17 cellular contexts compared by ENCODE assay signal in genomic region chr6:41344865-41345264, GRCh38. TPM values are rescaled to one million over a fixed set of nuclear protein-coding genes. Genes with fewer than 3 reads are reported as not detected.
DNase-seq lines count a peak whose midpoint lies in the region; ATAC-seq and TF ChIP-seq lines count a peak whose summit lies in the region.
"Had no signal": no experiment of that assay in that cellular context is flagged by ENCODE, and none has a peak within 500 bp of the region (broad histone marks: within the 10 kb centered on the region; RNA-seq: fewer than 3 reads in every experiment).

No MANE protein-coding gene starts in this region.

- CTCF ChIA-PET in activated CD4-positive, alpha-beta T cell treated with anti-CD3 and anti-CD28 coated beads for 36 hours (lab: Charles Lee): interaction anchor here (0.6 to 1.2 kb wide), 7 partner anchors 12 to 756 kb away, joined by 3 to 4 read pairs (median 3); no protein-coding TSS in a partner anchor

- ATAC-seq in activated CD4-positive, alpha-beta T cell treated with anti-CD3 and anti-CD28 coated beads for 36 hours: peak; percentile 96
- ATAC-seq in GM21390 (IDR thresholded peaks at IDR 0.05; ENCODE audit: unreplicated experiment) (peak; percentile 45), HG03135 (IDR thresholded peaks at IDR 0.05; ENCODE audit: unreplicated experiment) (no peak)
- peak; percentile 83 to 97 for ATAC-seq in natural killer cell treated with Interleukin-12 subunit alpha and Interleukin-12 subunit beta and Interleukin-15 and Interleukin-18, amount 100 ng/mL, for 72 hours
- ATAC-seq: HepG2, upper lobe of right lung had no signal

- TF ChIP-seq POLR2A in erythroblast (IDR thresholded peaks at IDR 0.05; ENCODE audit: low read length): no peak

- POLR2A ChIA-PET in activated CD4-positive, alpha-beta T cell treated with anti-CD3 and anti-CD28 coated beads for 36 hours (lab: Charles Lee): interaction anchor here (0.7 kb wide), 1 partner anchor 11 kb away, joined by 4 read pairs; no protein-coding TSS in a partner anchor

- peak; percentile 35 for DNase-seq in activated CD4-positive, alpha-beta T cell treated with anti-CD3 and anti-CD28 coated beads for 36 hours
- DNase-seq in activated CD4-positive, alpha-beta T cell treated with anti-CD3 and anti-CD28 coated beads, Interleukin-2, amount 50 U/mL, for 1 hour: no peak
- DNase-seq in activated T-cell treated with anti-CD3 and anti-CD28 coated beads, Interleukin-2, amount 50 U/mL, for 48 hours: peak; percentile 28 to 34
- DNase-seq in natural killer cell treated with Interleukin-12 subunit alpha and Interleukin-12 subunit beta and Interleukin-15 and Interleukin-18, amount 100 ng/mL, for 72 hours (ENCODE audit: low spot score): no peak
- DNase-seq in cerebellum (ENCODE audit: low spot score): no peak
- DNase-seq in erythroblast (lab: John Stamatoyannopoulos, UW): no peak
- DNase-seq: 8988T, glutamatergic neuron, H9, kidney glomerular epithelial cell, NCI-H524 treated with DMSO at 0.1 percent for 48 hours, T1000, upper lobe of right lung had no signal

- intact Hi-C loops in activated CD4-positive, alpha-beta T cell treated with anti-CD3 and anti-CD28 coated beads for 36 hours (cut with DNase I, micrococcal nuclease): no loop called here

- H3K36me3 Mint-ChIP-seq in activated CD4-positive, alpha-beta T cell treated with anti-CD3 and anti-CD28 coated beads for 36 hours (ENCODE audit: low read depth): peaks cover 3% of the 10 kb centered on the region
- peaks cover 5% of the 10 kb centered on the region for H3K36me3 Mint-ChIP-seq in natural killer cell treated with Interleukin-12 subunit alpha and Interleukin-12 subunit beta and Interleukin-15 and Interleukin-18, amount 100 ng/mL, for 72 hours

- H3K4me3 Mint-ChIP-seq in activated CD4-positive, alpha-beta T cell treated with anti-CD3 and anti-CD28 coated beads for 36 hours: no peak overlapping the region
- peak overlapping the region; percentile 85 for H3K4me3 Mint-ChIP-seq in natural killer cell treated with Interleukin-12 subunit alpha and Interleukin-12 subunit beta and Interleukin-15 and Interleukin-18, amount 100 ng/mL, for 72 hours
- H3K4me3 Mint-ChIP-seq: H9 had no signal

- H3K27ac Mint-ChIP-seq in activated CD4-positive, alpha-beta T cell treated with anti-CD3 and anti-CD28 coated beads for 36 hours: peak overlapping the region; percentile 61
- H3K27ac Mint-ChIP-seq in natural killer cell treated with Interleukin-12 subunit alpha and Interleukin-12 subunit beta and Interleukin-15 and Interleukin-18, amount 100 ng/mL, for 72 hours: peak overlapping the region; percentile 96

- H3K4me1 Mint-ChIP-seq in activated CD4-positive, alpha-beta T cell treated with anti-CD3 and anti-CD28 coated beads for 36 hours: peaks cover 26% of the 10 kb centered on the region
- H3K4me1 Mint-ChIP-seq in natural killer cell treated with Interleukin-12 subunit alpha and Interleukin-12 subunit beta and Interleukin-15 and Interleukin-18, amount 100 ng/mL, for 72 hours (ENCODE audit: low read depth in 2 of 2): peaks cover 39 to 67% of the 10 kb centered on the region in 2 donors

- H3K27me3 Mint-ChIP-seq in activated CD4-positive, alpha-beta T cell treated with anti-CD3 and anti-CD28 coated beads for 36 hours: peaks cover 3% of the 10 kb centered on the region
- H3K27me3 Mint-ChIP-seq in natural killer cell treated with Interleukin-12 subunit alpha and Interleukin-12 subunit beta and Interleukin-15 and Interleukin-18, amount 100 ng/mL, for 72 hours: no peaks in the 10 kb centered on the region

- H3K9me3 Mint-ChIP-seq in activated CD4-positive, alpha-beta T cell treated with anti-CD3 and anti-CD28 coated beads for 36 hours (ENCODE audit: low read depth): peaks cover 4% of the 10 kb centered on the region
- H3K9me3 Mint-ChIP-seq in natural killer cell treated with Interleukin-12 subunit alpha and Interleukin-12 subunit beta and Interleukin-15 and Interleukin-18, amount 100 ng/mL, for 72 hours: peaks cover 6% of the 10 kb centered on the region

RNA-seq across cellular contexts. Expression of gene NCR2, which starts 9.5 kb away (rescaled TPM):
- not detected for total RNA-seq in activated CD4-positive, alpha-beta T cell treated with anti-CD3 and anti-CD28 coated beads for 36 hours
- total RNA-seq in natural killer cell treated with Interleukin-12 subunit alpha and Interleukin-12 subunit beta and Interleukin-15 and Interleukin-18, amount 100 ng/mL, for 72 hours: 1 to 10 TPM in 1 of 2 donors, not detected in 1; 1.0 TPM
- total RNA-seq in cerebellum: not detected
- total RNA-seq: H9, HepG2, RPMI7951, upper lobe of right lung had no signal

RNA-seq across cellular contexts. Expression of gene TREM1, which starts 58.4 kb away (rescaled TPM):
- total RNA-seq in activated CD4-positive, alpha-beta T cell treated with anti-CD3 and anti-CD28 coated beads for 36 hours: under 1 TPM; 0.62 to 0.86 TPM
- under 1 TPM in 1 of 2 donors, not detected in 1; 0.38 TPM for total RNA-seq in natural killer cell treated with Interleukin-12 subunit alpha and Interleukin-12 subunit beta and Interleukin-15 and Interleukin-18, amount 100 ng/mL, for 72 hours
- total RNA-seq in cerebellum: 0.54 TPM
- total RNA-seq: H9, HepG2, RPMI7951 had no signal

Comparison
In these comparisons a context has a peak if more than half of its experiments do, and no peak if none do; other contexts are left out.
1. DNase-seq: peak in activated CD4-positive, alpha-beta T cell treated with anti-CD3 and anti-CD28 coated beads for 36 hours (single experiment) and activated T-cell treated with anti-CD3 and anti-CD28 coated beads, Interleukin-2, amount 50 U/mL, for 48 hours (2 of 2); none in activated CD4-positive, alpha-beta T cell treated with anti-CD3 and anti-CD28 coated beads, Interleukin-2, amount 50 U/mL, for 1 hour (single experiment), natural killer cell treated with Interleukin-12 subunit alpha and Interleukin-12 subunit beta and Interleukin-15 and Interleukin-18, amount 100 ng/mL, for 72 hours (single experiment), cerebellum (single experiment) and erythroblast (0 of 2).